15 cellular contexts compared by ENCODE assay signal in the genomic region with DNA sequence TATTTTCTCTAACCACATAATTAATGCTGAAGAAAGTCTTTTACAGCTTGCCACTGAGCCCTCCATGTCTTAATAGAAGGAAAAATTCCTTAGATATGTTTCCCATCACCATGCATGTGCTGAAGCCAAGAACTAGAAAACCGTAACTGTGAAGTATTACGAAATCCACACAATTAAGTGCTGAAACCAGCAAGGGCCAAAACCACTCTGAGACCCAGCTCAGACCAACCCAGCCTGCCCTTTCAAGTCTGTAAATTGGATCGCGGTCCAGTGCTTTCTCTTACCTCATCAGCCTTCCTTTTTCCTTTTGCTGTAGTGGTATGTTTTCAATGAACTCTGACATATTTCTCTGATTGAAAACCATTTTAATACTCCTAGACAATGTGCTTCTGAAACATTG. TPM values are rescaled to one million over a fixed set of nuclear protein-coding genes. Genes with fewer than 3 reads are reported as not detected.
DNase-seq lines count a peak whose midpoint lies in the region; ATAC-seq and TF ChIP-seq lines count a peak whose summit lies in the region.
"Had no signal": no experiment of that assay in that cellular context is flagged by ENCODE, and none has a peak within 500 bp of the region (broad histone marks: within the 10 kb centered on the region; RNA-seq: fewer than 3 reads in every experiment).

No MANE protein-coding gene starts in this region.

- intact Hi-C loops in sciatic nerve (cut with DNase I) (no loop called here), vagina (cut with DNase I) (no loop called here)

- TF ChIP-seq CTCF in brain microvascular endothelial cell (IDR thresholded peaks at IDR 0.05; ENCODE audit: low read depth, low read length, missing control alignments) (no peak), vagina (IDR thresholded peaks at IDR 0.05) (no peak)

- H3K4me3 ChIP-seq in brain microvascular endothelial cell (ENCODE audit: low read depth, low read length): no peak overlapping the region
- H3K4me3 ChIP-seq in vagina: no peak overlapping the region
- H3K4me3 ChIP-seq: mucosa of descending colon had no signal

- no peaks in the 10 kb centered on the region for H3K27me3 ChIP-seq in brain microvascular endothelial cell (replicated peaks)
- H3K27me3 ChIP-seq in vagina: no peaks in the 10 kb centered on the region

- peaks cover 9% of the 10 kb centered on the region for H3K4me1 ChIP-seq in vagina

- DNase-seq in GM04503 (ENCODE audit: low read depth) (peak; percentile 73), RPMI7951 (ENCODE audit: low read depth) (peak; percentile 35), glomerular visceral epithelial cell (ENCODE audit: extremely low spot score) (peak; percentile 77), sciatic nerve (ENCODE audit: low spot score) (no peak), brain microvascular endothelial cell (no peak), vagina (ENCODE audit: extremely low spot score in 2 of 2) (no peak)
- no peak for DNase-seq in stimulated activated naive CD4-positive, alpha-beta T cell (lab: John Stamatoyannopoulos, UW)
- DNase-seq: activated CD4-positive, alpha-beta T cell treated with anti-CD3 and anti-CD28 coated beads, Interleukin-2, amount 10 ng/mL, durations not matched to agents 24 days and 14 days; CD8-positive, alpha-beta T cell; endodermal cell; GDM1; mucosa of descending colon; NCI-H1048; NCI-H2227 treated with DMSO at 0.1 percent for 48 hours had no signal

- no peaks in the 10 kb centered on the region for H3K9me3 ChIP-seq in vagina
- H3K9me3 ChIP-seq: mucosa of descending colon had no signal

- ATAC-seq in sciatic nerve (peak; percentile 95), GM21737 (IDR thresholded peaks at IDR 0.05; ENCODE audit: unreplicated experiment) (no peak)
- ATAC-seq: CD8-positive, alpha-beta T cell; mucosa of descending colon had no signal

- no peak overlapping the region for H3K27ac ChIP-seq in brain microvascular endothelial cell
- H3K27ac ChIP-seq in vagina: no peak overlapping the region

- no peak for TF ChIP-seq POLR2A in vagina (IDR thresholded peaks at IDR 0.05)

- in situ Hi-C loops in brain microvascular endothelial cell (cut with HindIII; ENCODE audit: low pct_ligation_motif_present, low sequenced_read_pairs): no loop called here

- no peaks in the 10 kb centered on the region for H3K36me3 ChIP-seq in brain microvascular endothelial cell (replicated peaks)
- H3K36me3 ChIP-seq in vagina: no peaks in the 10 kb centered on the region

RNA-seq across cellular contexts. Expression of a gene that starts 26.3 kb away (rescaled TPM):
- 12.0 and 14.3 TPM in 2 replicates for total RNA-seq in RPMI7951 (2014; rRNA removed; shearing (Covaris generic))
- total RNA-seq in sciatic nerve: 109 TPM
- 9.3 TPM for total RNA-seq in vagina
- total RNA-seq: activated CD4-positive, alpha-beta T cell treated with anti-CD3 and anti-CD28 coated beads, Interleukin-2, amount 10 ng/mL, durations not matched to agents 24 days and 14 days had no signal

Comparison
In these comparisons a context has a peak if more than half of its experiments do, and no peak if none do; other contexts are left out.
1. DNase-seq: peak in GM04503 (single experiment), RPMI7951 (single experiment) and glomerular visceral epithelial cell (single experiment); none in sciatic nerve (single experiment), stimulated activated naive CD4-positive, alpha-beta T cell (0 of 6), brain microvascular endothelial cell (single experiment) and vagina (0 of 2).